8 cellular contexts compared by ENCODE assay signal in genomic region chr9:129751841-129752801, GRCh38. TPM values are rescaled to one million over a fixed set of nuclear protein-coding genes. Genes with fewer than 3 reads are reported as not detected.
A peak's percentile ranks its signal among the peaks of the same experiment; 100 is the strongest.
DNase-seq lines count a peak whose midpoint lies in the region; ATAC-seq and TF ChIP-seq lines count a peak whose summit lies in the region.

No MANE protein-coding gene starts in this region.

- peak overlapping the region in 1 of 2 donors; percentile 25 for H3K9ac ChIP-seq in duodenal mucosa (ENCODE audit: low read depth in 1 of 2, low read length in 2 of 2)

- H3K27me3 Mint-ChIP-seq in nephron (ENCODE audit: low read depth) = peaks cover 13% of the 10 kb centered on the region

- no peaks in the 10 kb centered on the region for H3K9me3 Mint-ChIP-seq in nephron

- no peak for DNase-seq in BJ (ENCODE audit: low read depth)
- DNase-seq in NCI-H1417 treated with DMSO at 0.1 percent for 48 hours (lab: John Stamatoyannopoulos, UW) = peak; percentile 46

- H3K4me1 ChIP-seq in duodenal mucosa (ENCODE audit: control insufficient read depth in 1 of 2, insufficient read depth in 2 of 2, low read length in 2 of 2) = peaks cover 0 to 12% of the 10 kb centered on the region in 2 donors

- H3K27me3 ChIP-seq in BJ (ENCODE audit: control insufficient read depth, insufficient read depth, low read length) (no peaks in the 10 kb centered on the region), duodenal mucosa (ENCODE audit: control insufficient read depth in 1 of 2, insufficient read depth in 2 of 2, low read length in 2 of 2) (peaks cover 10 to 15% of the 10 kb centered on the region in 2 donors)

- H3K27ac Mint-ChIP-seq in nephron = peak overlapping the region in 2 of 3 experiments; percentile 40 to 43

- H3K36me3 ChIP-seq in BJ (ENCODE audit: control insufficient read depth, insufficient read depth, low read length) = no peaks in the 10 kb centered on the region
- no peaks in the 10 kb centered on the region for H3K36me3 ChIP-seq in duodenal mucosa (ENCODE audit: control insufficient read depth in 1 of 2, insufficient read depth in 2 of 2, low read length in 2 of 2)

- H3K4me3 ChIP-seq in BJ (ENCODE audit: low read depth, low read length) = peak overlapping the region; percentile 43
- H3K4me3 ChIP-seq in duodenal mucosa (ENCODE audit: low read depth in 1 of 2, low read length in 2 of 2) = peak overlapping the region; percentile 34 to 60

- no peaks in the 10 kb centered on the region for H3K36me3 Mint-ChIP-seq in nephron (ENCODE audit: low read depth)

- TF ChIP-seq CTCF in BJ (IDR thresholded peaks at IDR 0.05; ENCODE audit: insufficient read depth, low read depth, low read length) (no peak), nephron (IDR thresholded peaks at IDR 0.05; ENCODE audit: unreplicated experiment in 3 of 3) (no peak)

- H3K9me3 ChIP-seq in duodenal mucosa (ENCODE audit: control insufficient read depth in 1 of 2, low read length in 2 of 2) = no peaks in the 10 kb centered on the region

- POLR2A ChIA-PET in BJ (lab: Charles Lee) = interaction anchor here (0.6 kb wide), 1 partner anchor 250 kb away, joined by 7 read pairs; no protein-coding TSS in a partner anchor

- H3K4me1 Mint-ChIP-seq in nephron = peaks cover 22% of the 10 kb centered on the region

- H3K27ac ChIP-seq in duodenal mucosa (ENCODE audit: low read depth, low read length) = no peak overlapping the region

- peak overlapping the region; percentile 73 to 80 (median 76) for H3K4me3 Mint-ChIP-seq in nephron

- CTCF ChIA-PET in BJ (lab: Yijun Ruan, JAX) = interaction anchor here (1.0 to 3.0 kb wide), 9 partner anchors 10 to 37 kb away, joined by 3 to 21 read pairs (median 4); no protein-coding TSS in a partner anchor

- ATAC-seq in HG02763 (IDR thresholded peaks at IDR 0.05; ENCODE audit: unreplicated experiment) (no peak), GM21447 (IDR thresholded peaks at IDR 0.05; ENCODE audit: unreplicated experiment) (no peak), GM18870 (IDR thresholded peaks at IDR 0.05; ENCODE audit: unreplicated experiment) (no peak), GM21381 (IDR thresholded peaks at IDR 0.05; ENCODE audit: unreplicated experiment) (no peak)

RNA-seq across cellular contexts. Expression of gene PTGES, which starts 0.7 kb away (rescaled TPM):
- 10.5 and 16.4 TPM in 2 replicates for polyA plus RNA-seq in BJ (2011; rRNA removed)
- 11.1 and 14.2 TPM in 2 replicates for polyA minus RNA-seq in BJ (2011; rRNA and poly(A)+ RNA removed)

RNA-seq across cellular contexts. Expression of gene TOR1B, which starts 50.9 kb away (rescaled TPM):
- polyA plus RNA-seq in BJ (2011; rRNA removed) = 26.8 and 31.4 TPM in 2 replicates
- polyA minus RNA-seq in BJ (2011; rRNA and poly(A)+ RNA removed) = 9.5 and 12.9 TPM in 2 replicates
